In genomic region chr2:190791347-190791982, GRCh38 we compare ENCODE assay signal across 8 cellular contexts.
DNase-seq lines count a peak whose midpoint lies in the region; ATAC-seq and TF ChIP-seq lines count a peak whose summit lies in the region.

No MANE protein-coding gene starts in this region.

- peak overlapping the region; percentile 1 for H3K4me3 ChIP-seq in fibroblast of mammary gland (ENCODE audit: control insufficient read depth, low read depth, low read length)

- DNase-seq in HPDE6-E6E7 (ENCODE audit: extremely low spot score), result peak; percentile 50
- peak; percentile 57 for DNase-seq in activated CD4-positive, alpha-beta T cell treated with anti-CD3 and anti-CD28 coated beads for 48 hours
- peak; percentile 79 for DNase-seq in fibroblast of mammary gland (ENCODE audit: low read depth)
- peak; percentile 80 for DNase-seq in pulmonary artery endothelial cell (ENCODE audit: low read depth, low spot score)
- no peak for DNase-seq in GM19238 (ENCODE audit: insufficient read length, low spot score)

- ATAC-seq in GM21528 (IDR thresholded peaks at IDR 0.05; ENCODE audit: low FRiP score, unreplicated experiment) (no peak), GM18511 (IDR thresholded peaks at IDR 0.05; ENCODE audit: unreplicated experiment) (no peak), HG02571 (IDR thresholded peaks at IDR 0.05; ENCODE audit: unreplicated experiment) (no peak)

- no peak for TF ChIP-seq CTCF in fibroblast of mammary gland (conservative IDR thresholded peaks at IDR 0.05; ENCODE audit: control insufficient read depth, insufficient read depth, low read depth, low read length)
